Comparison of ENCODE assay signal across 1 cellular context in genomic region chr20:32483351-32484220, GRCh38.
A peak's percentile ranks its signal among the peaks of the same experiment; 100 is the strongest.
TF ChIP-seq lines count a peak whose summit lies in the region.

No MANE protein-coding gene starts in this region.

TF ChIP-seq in HepG2, 621 proteins besides CTCF, POLR2A, EP300 and RAD21 (continued from another document and continues in another):
- no peak for TF ChIP-seq DDIT3 (CRISPR knock-in tag; IDR thresholded peaks at IDR 0.05)
- TF ChIP-seq RARA (CRISPR knock-in tag; IDR thresholded peaks at IDR 0.05): peak; percentile 54
- 0 out of 2 replicates have a peak, but pooled peaks have one; percentile 21 for TF ChIP-seq ZNF335 (CRISPR knock-in tag; IDR thresholded peaks at IDR 0.05)
- TF ChIP-seq POLR2G (IDR thresholded peaks at IDR 0.05; ENCODE audit: low read depth, low read length): peak; percentile 74
- peak; percentile 84 for TF ChIP-seq ZNF263 (CRISPR knock-in tag; IDR thresholded peaks at IDR 0.05)
- TF ChIP-seq ZGPAT (CRISPR knock-in tag; IDR thresholded peaks at IDR 0.05): peak; percentile 82
- peak; percentile 36; the same call in 1 of the 2 replicates for TF ChIP-seq ZNF614 (CRISPR knock-in tag; IDR thresholded peaks at IDR 0.05; ENCODE audit: borderline replicate concordance)
- TF ChIP-seq ARID5B (CRISPR knock-in tag; IDR thresholded peaks at IDR 0.05): peak; percentile 68
- TF ChIP-seq CCAR2 (optimal IDR thresholded peaks at IDR 0.05; ENCODE audit: low read depth, low read length): peak; percentile 63
- TF ChIP-seq ZNF772 (CRISPR knock-in tag; IDR thresholded peaks at IDR 0.05): 0 out of 2 replicates have a peak, but pooled peaks have one; percentile 42
- peak; percentile 46; the same call in 1 of the 2 replicates for TF ChIP-seq FOXK1 (CRISPR knock-in tag; IDR thresholded peaks at IDR 0.05; ENCODE audit: borderline replicate concordance, low read depth)
- peak; percentile 88 for TF ChIP-seq ZNF740 (CRISPR knock-in tag; IDR thresholded peaks at IDR 0.05)
- TF ChIP-seq CENPT (CRISPR knock-in tag; IDR thresholded peaks at IDR 0.05; ENCODE audit: low read depth): peak; percentile 51; the same call in 1 of the 2 replicates
- TF ChIP-seq ZNF225 (CRISPR knock-in tag; IDR thresholded peaks at IDR 0.05): no peak
- no peak; the same call in 1 of the 2 replicates for TF ChIP-seq ZFP90 (CRISPR knock-in tag; IDR thresholded peaks at IDR 0.05; ENCODE audit: borderline replicate concordance)
- TF ChIP-seq JUNB (CRISPR knock-in tag; IDR thresholded peaks at IDR 0.05; ENCODE audit: borderline replicate concordance): no peak
- TF ChIP-seq GATAD1 (CRISPR knock-in tag; IDR thresholded peaks at IDR 0.05): peak; percentile 50; the same call in 1 of the 2 replicates
- TF ChIP-seq SP140L (CRISPR knock-in tag; IDR thresholded peaks at IDR 0.05; ENCODE audit: borderline replicate concordance): no peak
- no peak for TF ChIP-seq PRPF4 (IDR thresholded peaks at IDR 0.05; ENCODE audit: low read depth, low read length, poor library complexity, severe bottlenecking)
- no peak for TF ChIP-seq HHEX (CRISPR knock-in tag; IDR thresholded peaks at IDR 0.05)
- TF ChIP-seq PLSCR1 (CRISPR knock-in tag; IDR thresholded peaks at IDR 0.05; ENCODE audit: borderline replicate concordance): no peak
- TF ChIP-seq ONECUT2 (CRISPR knock-in tag; IDR thresholded peaks at IDR 0.05): no peak; the same call in 1 of the 2 replicates
- TF ChIP-seq ZNF724P (CRISPR knock-in tag; IDR thresholded peaks at IDR 0.05; ENCODE audit: borderline replicate concordance): 0 out of 2 replicates have a peak, but pooled peaks have one; percentile 10
- no peak for TF ChIP-seq TARDBP (CRISPR knock-in tag; IDR thresholded peaks at IDR 0.05)
- no peak for TF ChIP-seq BCLAF1 (IDR thresholded peaks at IDR 0.05)
- no peak for TF ChIP-seq ZNF260 (CRISPR knock-in tag; IDR thresholded peaks at IDR 0.05; ENCODE audit: borderline replicate concordance, low read depth)
- TF ChIP-seq ZNF788 (CRISPR knock-in tag; IDR thresholded peaks at IDR 0.05; ENCODE audit: borderline replicate concordance): peak; percentile 56; the same call in 1 of the 2 replicates
- TF ChIP-seq ZNF18 (CRISPR knock-in tag; IDR thresholded peaks at IDR 0.05; ENCODE audit: insufficient replicate concordance): no peak
- no peak for TF ChIP-seq ZNF414 (CRISPR knock-in tag; IDR thresholded peaks at IDR 0.05)
- TF ChIP-seq ZFP36 (IDR thresholded peaks at IDR 0.05; ENCODE audit: borderline replicate concordance, low read depth, low read length, partially characterized antibody): no peak
- TF ChIP-seq KDM5B (CRISPR knock-in tag; IDR thresholded peaks at IDR 0.05; ENCODE audit: borderline replicate concordance): peak; percentile 87; the same call in 1 of the 2 replicates
- peak; percentile 81 for TF ChIP-seq ZNF605 (CRISPR knock-in tag; IDR thresholded peaks at IDR 0.05)
- TF ChIP-seq TBX2 (CRISPR knock-in tag; IDR thresholded peaks at IDR 0.05; ENCODE audit: borderline replicate concordance): peak; percentile 63
- TF ChIP-seq E2F2 (CRISPR knock-in tag; IDR thresholded peaks at IDR 0.05; ENCODE audit: borderline replicate concordance): no peak
- TF ChIP-seq NFE2 (CRISPR knock-in tag; IDR thresholded peaks at IDR 0.05): no peak
- TF ChIP-seq ZNF749 (CRISPR knock-in tag; IDR thresholded peaks at IDR 0.05; ENCODE audit: borderline replicate concordance): no peak
- TF ChIP-seq ZNF124 (CRISPR knock-in tag; IDR thresholded peaks at IDR 0.05): peak; percentile 72
- peak; percentile 92 for TF ChIP-seq ZBTB2 (CRISPR knock-in tag; IDR thresholded peaks at IDR 0.05; ENCODE audit: low read depth)
- no peak for TF ChIP-seq ZNF501 (CRISPR knock-in tag; IDR thresholded peaks at IDR 0.05)
- TF ChIP-seq ZNF687 (CRISPR knock-in tag; IDR thresholded peaks at IDR 0.05): peak; percentile 70
- TF ChIP-seq ZBTB7A (CRISPR knock-in tag; IDR thresholded peaks at IDR 0.05): 0 out of 2 replicates have a peak, but pooled peaks have one; percentile 46
- no peak for TF ChIP-seq ZNF382 (CRISPR knock-in tag; IDR thresholded peaks at IDR 0.05; ENCODE audit: borderline replicate concordance)
- peak; percentile 97 for TF ChIP-seq HNRNPK (IDR thresholded peaks at IDR 0.05; ENCODE audit: low read depth, low read length, poor library complexity, severe bottlenecking)
